ENCODE assay signal across 8 cellular contexts in the genomic region with DNA sequence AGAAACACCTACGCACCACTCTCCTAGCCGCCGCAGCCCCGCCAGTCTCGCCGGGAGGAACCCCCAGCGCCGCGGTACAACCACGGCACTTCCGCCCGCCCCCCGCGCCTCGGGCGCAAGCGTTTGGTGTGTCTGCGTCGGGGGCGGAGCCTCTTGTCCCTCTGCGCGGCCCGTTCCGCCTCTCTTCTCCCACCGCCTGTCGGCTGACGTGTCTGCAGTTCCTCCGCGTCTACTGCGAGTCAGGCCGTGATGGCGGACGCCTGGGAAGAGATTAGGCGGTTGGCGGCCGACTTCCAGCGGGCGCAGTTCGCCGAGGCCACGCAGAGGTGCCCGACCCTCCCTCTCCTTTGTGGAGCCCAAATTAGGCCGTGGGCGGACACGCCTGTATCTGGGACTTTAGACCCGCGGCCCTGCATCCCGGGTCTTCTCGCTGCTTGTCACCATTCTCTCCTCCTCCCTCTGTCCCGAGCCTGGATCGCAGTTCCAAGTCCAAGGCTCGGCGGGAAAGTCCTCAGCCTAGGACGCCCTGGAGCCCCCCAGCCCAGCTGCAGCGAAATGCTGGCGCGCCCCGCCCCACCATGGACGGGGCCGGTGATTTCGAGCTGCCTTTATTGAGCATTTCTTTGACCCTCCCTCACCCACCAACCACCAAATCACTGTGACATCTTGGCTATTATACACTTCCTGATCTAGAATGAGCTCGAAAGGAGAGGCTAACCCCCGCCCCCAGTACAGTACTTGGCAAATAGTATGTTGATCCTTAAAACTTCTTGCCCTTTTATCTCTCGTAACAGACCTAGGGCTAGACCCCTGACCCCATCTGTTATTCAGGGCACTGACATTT. TPM values are rescaled to one million over a fixed set of nuclear protein-coding genes. Genes with fewer than 3 reads are reported as not detected.
DNase-seq lines count a peak whose midpoint lies in the region; ATAC-seq and TF ChIP-seq lines count a peak whose summit lies in the region.

A gene (plus strand): TSS at position 182 of the 844 bp plus-strand sequence. CDS start 68 bp downstream, at position 250.

- H3K4me1 ChIP-seq in DND-41 (ENCODE audit: insufficient read depth, low read length) = peaks cover 33% of the 10 kb centered on the region
- peaks cover 23% of the 10 kb centered on the region for H3K4me1 ChIP-seq in GM23248 (ENCODE audit: insufficient read depth)
- peaks cover 2% of the 10 kb centered on the region for H3K4me1 ChIP-seq in fibroblast of lung (ENCODE audit: control insufficient read depth, extremely low read depth, insufficient read depth, low read length)
- peaks cover 13 to 19% of the 10 kb centered on the region in 2 donors for H3K4me1 ChIP-seq in naive thymus-derived CD4-positive, alpha-beta T cell (ENCODE audit: control insufficient read depth in 2 of 2, insufficient read depth in 2 of 2, low read length in 2 of 2)

- H3K9me3 Mint-ChIP-seq in naive thymus-derived CD4-positive, alpha-beta T cell = no peaks in the 10 kb centered on the region
- no peaks in the 10 kb centered on the region for H3K9me3 Mint-ChIP-seq in stimulated activated naive B cell treated with anti-CD40 and anti-IgM and Interleukin-4, amounts not matched to agents 10 μg/mL and 1 μg/mL and 100 μg/mL, for 72 hours

- H3K27ac Mint-ChIP-seq in naive thymus-derived CD4-positive, alpha-beta T cell = peak within 1 kb of the TSS; percentile 98 to 100 (median 100)
- H3K27ac Mint-ChIP-seq in stimulated activated naive B cell treated with anti-CD40 and anti-IgM and Interleukin-4, amounts not matched to agents 10 μg/mL and 1 μg/mL and 100 μg/mL, for 72 hours = peak within 1 kb of the TSS; percentile 100

- H3K27me3 ChIP-seq in DND-41 (ENCODE audit: insufficient read depth, low read length, poor library complexity) (no peaks in the 10 kb centered on the region), GM23248 (replicated peaks; ENCODE audit: insufficient read depth) (no peaks in the 10 kb centered on the region), fibroblast of lung (ENCODE audit: control insufficient read depth, insufficient read depth, low read length) (no peaks in the 10 kb centered on the region)
- no peaks in the 10 kb centered on the region for H3K27me3 ChIP-seq in naive thymus-derived CD4-positive, alpha-beta T cell (ENCODE audit: control insufficient read depth in 2 of 2, insufficient read depth in 2 of 2, low read length in 2 of 2)

- intact Hi-C loops in naive thymus-derived CD4-positive, alpha-beta T cell (cut with micrococcal nuclease) = loop anchor here (1.0 to 10.0 kb wide), 8 partner anchors 23 to 1087 kb away; a partner anchor contains a TSS

- peaks cover 11 to 49% (median 35%) of the 10 kb centered on the region in 7 donors for H3K4me1 Mint-ChIP-seq in naive thymus-derived CD4-positive, alpha-beta T cell
- peaks cover 7% of the 10 kb centered on the region in 2 donors for H3K4me1 Mint-ChIP-seq in stimulated activated naive B cell treated with anti-CD40 and anti-IgM and Interleukin-4, amounts not matched to agents 10 μg/mL and 1 μg/mL and 100 μg/mL, for 72 hours

- 0 to 2% methylated on average over 44 to 55 of the region's 64 CpGs for WGBS in GM23248 (ENCODE audit: low coverage in 1 of 2, low lambda C conversion rate in 2 of 2, missing lambda C conversion rate in 2 of 2), 2 experiments

- peak within 1 kb of the TSS; percentile 65 to 97 for H3K4me3 ChIP-seq in DND-41 (ENCODE audit: low read depth in 1 of 2, low read length in 2 of 2)
- H3K4me3 ChIP-seq in GM23248 = peak within 1 kb of the TSS; percentile 97
- H3K4me3 ChIP-seq in fibroblast of lung (replicated peaks in 1 of 4; ENCODE audit: control extremely low read depth in 1 of 4, insufficient read depth in 1 of 4, low read depth in 3 of 4, low read length in 4 of 4) = peak within 1 kb of the TSS; percentile 78 to 93 (median 86)
- H3K4me3 ChIP-seq in naive thymus-derived CD4-positive, alpha-beta T cell (ENCODE audit: low read length) = peak within 1 kb of the TSS; percentile 98

- H3K36me3 ChIP-seq in DND-41 (ENCODE audit: insufficient read depth, low read length) (peaks cover 25% of the 10 kb centered on the region; the same call in 1 of the 2 replicates), GM23248 (ENCODE audit: low read depth) (peaks cover 21% of the 10 kb centered on the region), fibroblast of lung (ENCODE audit: control insufficient read depth, insufficient read depth, low read length) (peaks cover 1% of the 10 kb centered on the region)
- H3K36me3 ChIP-seq in naive thymus-derived CD4-positive, alpha-beta T cell (ENCODE audit: control insufficient read depth in 2 of 3, insufficient read depth in 3 of 3, low read length in 3 of 3) = peaks cover 0 to 14% (median 3%) of the 10 kb centered on the region in 3 experiments

- peak within 1 kb of the TSS; percentile 96 to 100 (median 98) for H3K4me3 Mint-ChIP-seq in naive thymus-derived CD4-positive, alpha-beta T cell
- peak within 1 kb of the TSS; percentile 99 to 100 for H3K4me3 Mint-ChIP-seq in stimulated activated naive B cell treated with anti-CD40 and anti-IgM and Interleukin-4, amounts not matched to agents 10 μg/mL and 1 μg/mL and 100 μg/mL, for 72 hours

- POLR2A ChIA-PET in naive thymus-derived CD4-positive, alpha-beta T cell (lab: Charles Lee) = interaction anchor here (0.6 to 1.1 kb wide), 8 partner anchors 9 to 945 kb away, joined by 3 to 5 read pairs (median 3); a partner anchor contains a TSS

- DNase-seq in DND-41 = peak; percentile 94
- DNase-seq in GM23248 = peak; percentile 99
- DNase-seq in Kasumi-1 (lab: John Stamatoyannopoulos, UW) = peak; percentile 93 to 94
- peak; percentile 92 for DNase-seq in RPMI7951 (ENCODE audit: low read depth)
- peak; percentile 89 to 90 for DNase-seq in activated T-helper 1 cell treated with anti-CD3 and anti-CD28 coated beads, Interleukin-2, amount 50 U/mL, for 16 hours (ENCODE audit: low read depth in 1 of 2, low spot score in 1 of 2)
- peak; percentile 90 to 94 for DNase-seq in fibroblast of lung (ENCODE audit: low read depth in 2 of 2)
- peak; percentile 84 to 97 (median 93) for DNase-seq in naive thymus-derived CD4-positive, alpha-beta T cell
- DNase-seq in stimulated activated naive B cell treated with anti-CD40 and anti-IgM and Interleukin-4, amounts not matched to agents 10 μg/mL and 1 μg/mL and 100 μg/mL, for 72 hours = peak; percentile 93

- H3F3A ChIP-seq in GM23248 (ENCODE audit: insufficient read depth) = no peaks in the 10 kb centered on the region

- H3K36me3 Mint-ChIP-seq in naive thymus-derived CD4-positive, alpha-beta T cell = peaks cover 0 to 11% (median 6%) of the 10 kb centered on the region in 5 donors
- peaks cover 11 to 14% of the 10 kb centered on the region in 2 donors for H3K36me3 Mint-ChIP-seq in stimulated activated naive B cell treated with anti-CD40 and anti-IgM and Interleukin-4, amounts not matched to agents 10 μg/mL and 1 μg/mL and 100 μg/mL, for 72 hours

- H3K79me2 ChIP-seq in DND-41 (ENCODE audit: insufficient read depth, low read length) = peaks cover 40% of the 10 kb centered on the region
- H3K79me2 ChIP-seq in GM23248 (ENCODE audit: insufficient read depth) = peaks cover 54% of the 10 kb centered on the region
- H3K79me2 ChIP-seq in fibroblast of lung (ENCODE audit: control insufficient read depth, insufficient read depth, low read length) = peaks cover 16% of the 10 kb centered on the region

- no peaks in the 10 kb centered on the region for H3K27me3 Mint-ChIP-seq in naive thymus-derived CD4-positive, alpha-beta T cell
- no peaks in the 10 kb centered on the region for H3K27me3 Mint-ChIP-seq in stimulated activated naive B cell treated with anti-CD40 and anti-IgM and Interleukin-4, amounts not matched to agents 10 μg/mL and 1 μg/mL and 100 μg/mL, for 72 hours

- peak; percentile 90 for ATAC-seq in DND-41 (ENCODE audit: insufficient read depth, low read depth)
- peak; percentile 97 for ATAC-seq in naive thymus-derived CD4-positive, alpha-beta T cell
- peak; percentile 95 to 98 for ATAC-seq in stimulated activated naive B cell treated with anti-CD40 and anti-IgM and Interleukin-4, amounts not matched to agents 10 μg/mL and 1 μg/mL and 100 μg/mL, for 72 hours (replicated peaks)

- peak within 1 kb of the TSS; percentile 80 for H3K4me2 ChIP-seq in DND-41 (ENCODE audit: insufficient read depth, low read length)
- H3K4me2 ChIP-seq in GM23248 (ENCODE audit: unreplicated experiment) = peak within 1 kb of the TSS; percentile 88
- H3K4me2 ChIP-seq in fibroblast of lung (ENCODE audit: extremely low read depth, insufficient read depth, low read length) = peak within 1 kb of the TSS; percentile 95

- TF ChIP-seq CTCF in DND-41 (IDR thresholded peaks at IDR 0.05; ENCODE audit: borderline replicate concordance, extremely low read depth, low read length, poor library complexity, severe bottlenecking) (peak; percentile 8), fibroblast of lung (conservative IDR thresholded peaks at IDR 0.05 in 1 of 2, IDR thresholded peaks at IDR 0.05 in 1 of 2; ENCODE audit: low read depth in 1 of 2, low read length in 2 of 2) (no peak)

- H3K27ac ChIP-seq in DND-41 (ENCODE audit: low read length) = peak within 1 kb of the TSS; percentile 91
- H3K27ac ChIP-seq in GM23248 = peak within 1 kb of the TSS; percentile 88
- H3K27ac ChIP-seq in fibroblast of lung (ENCODE audit: insufficient read depth, low read length) = peak within 1 kb of the TSS; percentile 94
- peak within 1 kb of the TSS; percentile 98 for H3K27ac ChIP-seq in naive thymus-derived CD4-positive, alpha-beta T cell (ENCODE audit: low read depth, low read length)

- H4K20me1 ChIP-seq in DND-41 (ENCODE audit: insufficient read depth, low read length) (no peaks in the 10 kb centered on the region), GM23248 (ENCODE audit: insufficient read depth) (no peaks in the 10 kb centered on the region), fibroblast of lung (ENCODE audit: control insufficient read depth, extremely low read depth, insufficient read depth, low read length) (no peaks in the 10 kb centered on the region)

- in situ Hi-C loops in GM23248 (cut with MboI) = no loop called here

- H2AFZ ChIP-seq in DND-41 (ENCODE audit: low read depth, low read length) = peak within 1 kb of the TSS; percentile 88
- H2AFZ ChIP-seq in GM23248 = peak within 1 kb of the TSS; percentile 92
- H2AFZ ChIP-seq in fibroblast of lung (ENCODE audit: low read length) = peak within 1 kb of the TSS; percentile 89

- CTCF ChIA-PET in naive thymus-derived CD4-positive, alpha-beta T cell (lab: Charles Lee) = no interaction called here

- H3K9me3 ChIP-seq in DND-41 (ENCODE audit: insufficient read depth, low read length, severe bottlenecking) (no peaks in the 10 kb centered on the region), GM23248 (ENCODE audit: low read depth) (no peaks in the 10 kb centered on the region), fibroblast of lung (ENCODE audit: control insufficient read depth, insufficient read depth, low read depth, low read length) (no peaks in the 10 kb centered on the region)
- H3K9me3 ChIP-seq in naive thymus-derived CD4-positive, alpha-beta T cell (ENCODE audit: control insufficient read depth in 2 of 3, low read length in 3 of 3) = no peaks in the 10 kb centered on the region

- H3K9ac ChIP-seq in DND-41 (ENCODE audit: low read depth, low read length) (peak within 1 kb of the TSS; percentile 88), GM23248 (peak within 1 kb of the TSS; percentile 97), fibroblast of lung (ENCODE audit: insufficient read depth, low read length) (peak within 1 kb of the TSS; percentile 97)

- H3K9me2 ChIP-seq in GM23248 (ENCODE audit: insufficient read depth) = no peaks in the 10 kb centered on the region

RNA-seq across cellular contexts. Expression of the gene that starts here (rescaled TPM):
- total RNA-seq in GM23248 (2014; rRNA removed; shearing (Covaris generic)) = 25.2 and 25.9 TPM in 2 replicates
- polyA plus RNA-seq in GM23248 (2016; fragmentation: Nextera tagmentation; extraction: Ambion mirVana) (22.0 TPM in 2 replicates), fibroblast of lung (12.5 and 14.9 TPM in 2 replicates)
- total RNA-seq in RPMI7951 (2014; rRNA removed; shearing (Covaris generic)) = 24.2 and 27.0 TPM in 2 replicates
- 29.0 and 35.2 TPM in 2 replicates for total RNA-seq in fibroblast of lung
- 16.3 and 19.5 TPM in 2 replicates for polyA plus RNA-seq in fibroblast of lung (2012)
- polyA minus RNA-seq in fibroblast of lung (ENCODE audit: low replicate concordance) = 0.08 and 1.0 TPM in 2 replicates
- 10 to 100 TPM; 15.0 to 34.9 (median 22.2) TPM for total RNA-seq in naive thymus-derived CD4-positive, alpha-beta T cell
- 10 to 100 TPM; 17.7 to 21.3 TPM for polyA plus RNA-seq in naive thymus-derived CD4-positive, alpha-beta T cell

Comparison
In these comparisons a context has a peak if more than half of its experiments do, and no peak if none do; other contexts are left out.
1. Peak in every context shown above with its lines: DNase-seq, ATAC-seq, H3K4me3 ChIP-seq and H3K27ac ChIP-seq.